In genomic region chr3:149654188-149654601, GRCh38 we compare ENCODE assay signal across 9 cellular contexts. TPM values are rescaled to one million over a fixed set of nuclear protein-coding genes. Genes with fewer than 3 reads are reported as not detected.
DNase-seq lines count a peak whose midpoint lies in the region; ATAC-seq and TF ChIP-seq lines count a peak whose summit lies in the region.
"Had no signal": no experiment of that assay in that cellular context is flagged by ENCODE, and none has a peak within 500 bp of the region (broad histone marks: within the 10 kb centered on the region; RNA-seq: fewer than 3 reads in every experiment).

No MANE protein-coding gene starts in this region.

- peaks cover 70% of the 10 kb centered on the region for H3K4me1 Mint-ChIP-seq in chondrocyte (ENCODE audit: low read depth)
- H3K4me1 Mint-ChIP-seq in mesothelial cell of epicardium = peaks cover 58% of the 10 kb centered on the region
- peaks cover 8 to 15% of the 10 kb centered on the region in 2 donors for H3K4me1 Mint-ChIP-seq in effector memory CD8-positive, alpha-beta T cell (ENCODE audit: low read depth in 2 of 2)

- peaks cover 5% of the 10 kb centered on the region for H3K9me3 Mint-ChIP-seq in chondrocyte (ENCODE audit: low read depth)
- H3K9me3 Mint-ChIP-seq in mesothelial cell of epicardium = peaks cover 7% of the 10 kb centered on the region
- no peaks in the 10 kb centered on the region for H3K9me3 Mint-ChIP-seq in effector memory CD8-positive, alpha-beta T cell

- H3K4me3 Mint-ChIP-seq in chondrocyte (ENCODE audit: unreplicated experiment) (peak overlapping the region; percentile 97), mesothelial cell of epicardium (peak overlapping the region; percentile 92)
- no peak overlapping the region for H3K4me3 Mint-ChIP-seq in effector memory CD8-positive, alpha-beta T cell

- no peaks in the 10 kb centered on the region for H3K27me3 ChIP-seq in right cardiac atrium (ENCODE audit: control insufficient read depth, insufficient read depth)

- intact Hi-C loops in right cardiac atrium (cut with DNase I) (loop anchor here in 3 of 4 donors (10.0 kb wide), 2 partner anchors 79 to 99 kb away; no protein-coding TSS in a partner anchor), left cardiac atrium (cut with DNase I) (loop anchor here (10.0 kb wide), 2 partner anchors 79 to 129 kb away; no protein-coding TSS in a partner anchor)

- peaks cover 20% of the 10 kb centered on the region for H3K36me3 Mint-ChIP-seq in chondrocyte (ENCODE audit: low read depth)
- H3K36me3 Mint-ChIP-seq in mesothelial cell of epicardium = peaks cover 36% of the 10 kb centered on the region
- no peaks in the 10 kb centered on the region for H3K36me3 Mint-ChIP-seq in effector memory CD8-positive, alpha-beta T cell (ENCODE audit: insufficient read depth)

- peaks cover 4% of the 10 kb centered on the region for H3K4me1 ChIP-seq in right cardiac atrium (ENCODE audit: control insufficient read depth, insufficient read depth, low read length)

- TF ChIP-seq CTCF in chondrocyte (IDR thresholded peaks at IDR 0.05) = no peak
- no peak for TF ChIP-seq CTCF in mesothelial cell of epicardium (IDR thresholded peaks at IDR 0.05; ENCODE audit: unreplicated experiment)

- peak overlapping the region; percentile 2 for H3K4me3 ChIP-seq in right cardiac atrium (ENCODE audit: low read length)

- H3K27me3 Mint-ChIP-seq in chondrocyte (ENCODE audit: low read depth) = no peaks in the 10 kb centered on the region
- H3K27me3 Mint-ChIP-seq in mesothelial cell of epicardium (ENCODE audit: low read depth) = no peaks in the 10 kb centered on the region
- H3K27me3 Mint-ChIP-seq in effector memory CD8-positive, alpha-beta T cell = peaks cover 25 to 47% of the 10 kb centered on the region in 2 donors

- DNase-seq in right cardiac atrium (no peak), left cardiac atrium (no peak), chondrocyte (ENCODE audit: low spot score) (no peak), mesothelial cell of epicardium (ENCODE audit: low spot score in 2 of 2, unreplicated experiment in 2 of 2) (no peak)
- no peak for DNase-seq in stimulated activated naive CD4-positive, alpha-beta T cell (lab: John Stamatoyannopoulos, UW)
- no peak for DNase-seq in effector memory CD8-positive, alpha-beta T cell
- DNase-seq: NCI-H2029 had no signal

- no peak overlapping the region for H3K27ac ChIP-seq in right cardiac atrium (ENCODE audit: low read length)

- ATAC-seq in right cardiac atrium = no peak
- no peak for ATAC-seq in left cardiac atrium
- no peak for ATAC-seq in effector memory CD8-positive, alpha-beta T cell (replicated peaks)
- no peak for ATAC-seq in HG03039 (IDR thresholded peaks at IDR 0.05; ENCODE audit: unreplicated experiment)
- ATAC-seq in HG02884 (IDR thresholded peaks at IDR 0.05; ENCODE audit: unreplicated experiment) = no peak

- no peaks in the 10 kb centered on the region for H3K9me3 ChIP-seq in right cardiac atrium (ENCODE audit: control insufficient read depth, low read length)

- H3K27ac Mint-ChIP-seq in chondrocyte (ENCODE audit: unreplicated experiment) = peak overlapping the region; percentile 88
- H3K27ac Mint-ChIP-seq in mesothelial cell of epicardium = peak overlapping the region; percentile 78
- H3K27ac Mint-ChIP-seq in effector memory CD8-positive, alpha-beta T cell = no peak overlapping the region

RNA-seq across cellular contexts. Expression of gene WWTR1, which starts 3.6 kb away (rescaled TPM):
- total RNA-seq in right cardiac atrium (10 to 100 TPM; 48.2 to 99.2 (median 56.9) TPM), left cardiac atrium (10 to 100 TPM; 45.4 to 87.1 TPM), chondrocyte (107 to 121 TPM (median 111 TPM) in 3 replicates), mesothelial cell of epicardium (93.2 to 98.0 TPM (median 97.4 TPM) in 3 replicates)
- polyA plus RNA-seq in right cardiac atrium = 23.0 TPM

Comparison
In these comparisons a context has a peak if more than half of its experiments do, and no peak if none do; other contexts are left out.
1. H3K27ac Mint-ChIP-seq: peak in chondrocyte (single experiment) and mesothelial cell of epicardium (single experiment); none in effector memory CD8-positive, alpha-beta T cell (0 of 2).
2. H3K4me3 Mint-ChIP-seq: peak in chondrocyte (single experiment) and mesothelial cell of epicardium (single experiment); none in effector memory CD8-positive, alpha-beta T cell (0 of 2).